Comparison of ENCODE assay signal across 18 cellular contexts in genomic region chr9:113583511-113584470, GRCh38.
DNase-seq lines count a peak whose midpoint lies in the region; ATAC-seq and TF ChIP-seq lines count a peak whose summit lies in the region.
"Had no signal": no experiment of that assay in that cellular context is flagged by ENCODE, and none has a peak within 500 bp of the region (broad histone marks: within the 10 kb centered on the region; RNA-seq: fewer than 3 reads in every experiment).

No MANE protein-coding gene starts in this region.

- no peak for TF ChIP-seq CTCF in heart right ventricle (IDR thresholded peaks at IDR 0.05)
- TF ChIP-seq CTCF in left lung (IDR thresholded peaks at IDR 0.05) = no peak
- no peak for TF ChIP-seq CTCF in thyroid gland (IDR thresholded peaks at IDR 0.05)

- no peaks in the 10 kb centered on the region for H3K27me3 Mint-ChIP-seq in activated T-helper 1 cell treated with anti-CD3 and anti-CD28 coated beads, Interleukin-12 subunit alpha, Interleukin-12 subunit beta, Interleukin-2, Interleukin-4 antibody, amounts not matched to agents 30 ng/mL and 10 ng/mL and 1 ng/mL, durations not matched to agents 14 hours and 24 hours and 36 hours (ENCODE audit: insufficient read depth)

- H3K27me3 ChIP-seq in heart right ventricle (no peaks in the 10 kb centered on the region), left lung (no peaks in the 10 kb centered on the region), thyroid gland (no peaks in the 10 kb centered on the region)
- H3K27me3 ChIP-seq: adrenal gland, stomach had no signal

- H3K27ac ChIP-seq in heart right ventricle = peak overlapping the region in 6 of 10 donors; percentile 7 to 90 (median 52)
- H3K27ac ChIP-seq in left lung = peak overlapping the region in 1 of 2 donors; percentile 63
- H3K27ac ChIP-seq in thyroid gland = peak overlapping the region in 2 of 3 donors; percentile 96 to 97

- H3K27ac Mint-ChIP-seq in activated T-helper 1 cell treated with anti-CD3 and anti-CD28 coated beads, Interleukin-12 subunit alpha, Interleukin-12 subunit beta, Interleukin-2, Interleukin-4 antibody, amounts not matched to agents 30 ng/mL and 10 ng/mL and 1 ng/mL, durations not matched to agents 14 hours and 24 hours and 36 hours = peak overlapping the region; percentile 48

- H3K36me3 ChIP-seq in heart right ventricle (peaks cover 0 to 52% (median 20%) of the 10 kb centered on the region in 9 donors), left lung (peaks cover 0 to 57% of the 10 kb centered on the region in 2 donors), thyroid gland (peaks cover 16 to 25% of the 10 kb centered on the region in 2 donors)

- peaks cover 71% of the 10 kb centered on the region for H3K4me1 Mint-ChIP-seq in activated T-helper 1 cell treated with anti-CD3 and anti-CD28 coated beads, Interleukin-12 subunit alpha, Interleukin-12 subunit beta, Interleukin-2, Interleukin-4 antibody, amounts not matched to agents 30 ng/mL and 10 ng/mL and 1 ng/mL, durations not matched to agents 14 hours and 24 hours and 36 hours (ENCODE audit: low read depth)

- 91% methylated on average over 31 of the region's 31 CpGs for WGBS in heart right ventricle, 2 donors
- 96% methylated on average over 29 to 31 of the region's 31 CpGs for WGBS in thyroid gland, 2 donors

- ATAC-seq in heart right ventricle (no peak), left lung (no peak)
- ATAC-seq: Panc1 had no signal

- no peak overlapping the region for H3K4me3 Mint-ChIP-seq in activated T-helper 1 cell treated with anti-CD3 and anti-CD28 coated beads, Interleukin-12 subunit alpha, Interleukin-12 subunit beta, Interleukin-2, Interleukin-4 antibody, amounts not matched to agents 30 ng/mL and 10 ng/mL and 1 ng/mL, durations not matched to agents 14 hours and 24 hours and 36 hours

- no peak for DNase-seq in heart right ventricle
- no peak for DNase-seq in cardiac septum (ENCODE audit: low spot score)
- DNase-seq in activated T-helper 1 cell treated with anti-CD3 and anti-CD28 coated beads, Interleukin-12 subunit alpha, Interleukin-12 subunit beta, Interleukin-2, Interleukin-4 antibody, amounts not matched to agents 30 ng/mL and 10 ng/mL and 1 ng/mL, durations not matched to agents 14 hours and 24 hours and 36 hours (ENCODE audit: low spot score) = no peak
- peak; percentile 32 to 72 for DNase-seq in left lung
- DNase-seq in thyroid gland = no peak
- DNase-seq in OCI-M2 (lab: John Stamatoyannopoulos, UW; ENCODE audit: unreplicated experiment) = no peak
- DNase-seq in NCI-H187 (lab: John Stamatoyannopoulos, UW) = no peak
- no peak for DNase-seq in CD1c-positive myeloid dendritic cell (ENCODE audit: extremely low spot score)
- DNase-seq: activated CD8-positive, alpha-beta memory T cell treated with anti-CD3 and anti-CD28 coated beads, Interleukin-2, amount 50 U/mL, for 48 hours; cerebellar nuclear complex; foreskin melanocyte; H7; midbrain; NCI-H1930; NCI-H524 treated with DMSO at 0.1 percent for 48 hours; stomach had no signal

- H3K36me3 Mint-ChIP-seq in activated T-helper 1 cell treated with anti-CD3 and anti-CD28 coated beads, Interleukin-12 subunit alpha, Interleukin-12 subunit beta, Interleukin-2, Interleukin-4 antibody, amounts not matched to agents 30 ng/mL and 10 ng/mL and 1 ng/mL, durations not matched to agents 14 hours and 24 hours and 36 hours (ENCODE audit: low read depth) = peaks cover 28% of the 10 kb centered on the region

- H3K4me1 ChIP-seq in heart right ventricle = peaks cover 51 to 100% (median 80%) of the 10 kb centered on the region in 9 donors
- H3K4me1 ChIP-seq in left lung = peaks cover 36 to 100% of the 10 kb centered on the region in 2 donors
- H3K4me1 ChIP-seq in thyroid gland = peaks cover 44 to 71% of the 10 kb centered on the region in 2 donors

- TF ChIP-seq POLR2A in thyroid gland (IDR thresholded peaks at IDR 0.05) = no peak

- intact Hi-C loops in heart right ventricle (cut with DNase I) = loop anchor here in 6 of 10 donors (2.0 to 10.0 kb wide), 6 partner anchors 59 to 309 kb away; partner anchors contain the start of genes CDC26 (in 4 of the 6) and PRPF4 (in 4 of the 6)
- intact Hi-C loops in cardiac septum (cut with DNase I) = loop anchor here (10.0 kb wide), 1 partner anchor 309 kb away; the partner anchor contains the start of genes CDC26 and PRPF4
- intact Hi-C loops in activated T-helper 1 cell treated with anti-CD3 and anti-CD28 coated beads, Interleukin-12 subunit alpha, Interleukin-12 subunit beta, Interleukin-2, Interleukin-4 antibody, amounts not matched to agents 30 ng/mL and 10 ng/mL and 1 ng/mL, durations not matched to agents 14 hours and 24 hours and 36 hours (cut with micrococcal nuclease) = loop anchor here (10.0 kb wide), 1 partner anchor 1669 kb away; no protein-coding TSS in a partner anchor
- intact Hi-C loops in left lung (cut with DNase I) = loop anchor here in 1 of 2 donors (5.0 kb wide), 1 partner anchor 136 kb away; no protein-coding TSS in a partner anchor
- intact Hi-C loops in thyroid gland (cut with DNase I) = no loop called here

- H3K9me3 Mint-ChIP-seq in activated T-helper 1 cell treated with anti-CD3 and anti-CD28 coated beads, Interleukin-12 subunit alpha, Interleukin-12 subunit beta, Interleukin-2, Interleukin-4 antibody, amounts not matched to agents 30 ng/mL and 10 ng/mL and 1 ng/mL, durations not matched to agents 14 hours and 24 hours and 36 hours = no peaks in the 10 kb centered on the region

- no peaks in the 10 kb centered on the region for H3K9me3 ChIP-seq in heart right ventricle
- no peaks in the 10 kb centered on the region for H3K9me3 ChIP-seq in left lung
- no peaks in the 10 kb centered on the region for H3K9me3 ChIP-seq in thyroid gland
- H3K9me3 ChIP-seq: adrenal gland, stomach had no signal

- no peak overlapping the region for H3K4me3 ChIP-seq in heart right ventricle
- no peak overlapping the region for H3K4me3 ChIP-seq in left lung
- no peak overlapping the region for H3K4me3 ChIP-seq in thyroid gland (replicated peaks in 1 of 3)
- H3K4me3 ChIP-seq: adrenal gland, stomach had no signal

Comparison
In these comparisons a context has a peak if more than half of its experiments do, and no peak if none do; other contexts are left out.
1. DNase-seq: peak in left lung (2 of 2); none in heart right ventricle (0 of 2), cardiac septum (single experiment), activated T-helper 1 cell treated with anti-CD3 and anti-CD28 coated beads, Interleukin-12 subunit alpha, Interleukin-12 subunit beta, Interleukin-2, Interleukin-4 antibody, amounts not matched to agents 30 ng/mL and 10 ng/mL and 1 ng/mL, durations not matched to agents 14 hours and 24 hours and 36 hours (single experiment), thyroid gland (0 of 2), OCI-M2 (single experiment), NCI-H187 (0 of 2) and CD1c-positive myeloid dendritic cell (single experiment).